ENCODE assay signal across 8 cellular contexts in the genomic region with DNA sequence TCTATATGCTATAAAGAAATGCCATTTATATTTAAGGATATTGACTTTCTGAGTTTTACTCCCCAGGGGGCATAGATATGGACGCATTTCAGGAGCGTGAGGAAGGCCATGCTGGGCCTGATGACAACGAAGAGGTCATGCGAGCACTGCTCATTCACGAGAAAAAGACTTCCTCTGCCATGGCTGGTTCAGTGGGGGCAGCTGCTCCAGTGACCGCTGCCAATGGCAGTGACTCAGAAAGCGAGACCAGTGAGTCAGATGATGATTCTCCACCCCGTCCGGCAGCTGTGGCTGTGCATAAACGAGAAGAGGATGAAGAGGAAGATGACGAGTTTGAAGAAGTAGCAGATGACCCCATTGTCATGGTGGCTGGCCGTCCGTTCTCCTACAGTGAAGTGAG. TPM values are rescaled to one million over a fixed set of nuclear protein-coding genes. Genes with fewer than 3 reads are reported as not detected.
DNase-seq lines count a peak whose midpoint lies in the region; ATAC-seq and TF ChIP-seq lines count a peak whose summit lies in the region.

No MANE protein-coding gene starts in this region.

- TF ChIP-seq CTCF in thyroid gland (IDR thresholded peaks at IDR 0.05), result no peak

- intact Hi-C loops in sciatic nerve (cut with DNase I), result no loop called here
- intact Hi-C loops in thyroid gland (cut with DNase I), result no loop called here

- H3K4me1 ChIP-seq in thyroid gland, result no peaks in the 10 kb centered on the region

- DNase-seq in Daoy (ENCODE audit: low read depth) (peak; percentile 94), activated gamma-delta T cell treated with Interleukin-2 at 50 U/mL for 16 hours (no peak), sciatic nerve (ENCODE audit: low spot score) (no peak), thyroid gland (no peak)
- no peak for DNase-seq in stimulated activated CD4-positive, alpha-beta T cell treated with anti-CD3 and anti-CD28 coated beads, Interleukin-4, amount 100 ng/mL, for 1 hour

- H3K27me3 ChIP-seq in thyroid gland, result no peaks in the 10 kb centered on the region

- no peak overlapping the region for H3K4me3 ChIP-seq in thyroid gland (replicated peaks in 1 of 3)

- TF ChIP-seq POLR2A in thyroid gland (IDR thresholded peaks at IDR 0.05), result no peak

- H3K36me3 ChIP-seq in thyroid gland, result peaks cover 4 to 10% of the 10 kb centered on the region in 2 donors

- peak; percentile 89 for ATAC-seq in GM21515 (IDR thresholded peaks at IDR 0.05; ENCODE audit: unreplicated experiment)
- peak; percentile 83 for ATAC-seq in HG03521 (IDR thresholded peaks at IDR 0.05; ENCODE audit: unreplicated experiment)
- peak; percentile 50 for ATAC-seq in esophagus mucosa
- no peak for ATAC-seq in sciatic nerve

- H3K27ac ChIP-seq in thyroid gland, result no peak overlapping the region

- WGBS in thyroid gland, 2 donors, result 89 to 91% methylated on average over 13 of the region's 13 CpGs

- H3K9me3 ChIP-seq in thyroid gland, result no peaks in the 10 kb centered on the region

RNA-seq across cellular contexts. Expression of gene GTF2E1, which starts 38.4 kb away (rescaled TPM):
- 22.2 and 23.4 TPM in 2 replicates for total RNA-seq in Daoy (2014; rRNA removed; shearing (Covaris generic))
- 8.8 TPM for total RNA-seq in esophagus mucosa
- total RNA-seq in sciatic nerve, result 15.0 TPM
- total RNA-seq in thyroid gland, result 10 to 100 TPM; 11.3 to 25.5 (median 17.2) TPM

RNA-seq across cellular contexts. Expression of gene RABL3, which starts 38.7 kb away (rescaled TPM):
- total RNA-seq in Daoy (2014; rRNA removed; shearing (Covaris generic)), result 26.5 and 33.8 TPM in 2 replicates
- total RNA-seq in esophagus mucosa, result 18.4 TPM
- 27.4 TPM for total RNA-seq in sciatic nerve
- total RNA-seq in thyroid gland, result 10 to 100 TPM; 24.3 to 59.5 (median 32.0) TPM
